In genomic region chr13:113725329-113726105, GRCh38 we compare ENCODE assay signal across 11 cellular contexts. TPM values are rescaled to one million over a fixed set of nuclear protein-coding genes. Genes with fewer than 3 reads are reported as not detected.
A peak's percentile ranks its signal among the peaks of the same experiment; 100 is the strongest.
DNase-seq lines count a peak whose midpoint lies in the region; ATAC-seq and TF ChIP-seq lines count a peak whose summit lies in the region.
"Not testable (repeated sequence)": the region's sequence is repeated elsewhere in the genome, so short reads cannot be mapped to it uniquely, and the experiment has no call there.
"Had no signal": no experiment of that assay in that cellular context is flagged by ENCODE, and none has a peak within 500 bp of the region (broad histone marks: within the 10 kb centered on the region; RNA-seq: fewer than 3 reads in every experiment).

No MANE protein-coding gene starts in this region.

- H3K4me1 Mint-ChIP-seq in CD8-positive, alpha-beta memory T cell: peaks cover 0 to 13% (median 5%) of the 10 kb centered on the region in 3 donors
- peaks cover 4 to 16% (median 6%) of the 10 kb centered on the region in 3 donors for H3K4me1 Mint-ChIP-seq in naive B cell
- H3K4me1 Mint-ChIP-seq in stimulated activated memory B cell treated with anti-CD40 and anti-IgM and Interleukin-4, amounts not matched to agents 10 μg/mL and 1 μg/mL and 100 μg/mL, for 72 hours: peaks cover 14% of the 10 kb centered on the region

- not testable (repeated sequence) for H3K27ac ChIP-seq in CD8-positive, alpha-beta memory T cell (ENCODE audit: low read depth, low read length)

- not testable (repeated sequence) for H3K36me3 ChIP-seq in CD8-positive, alpha-beta memory T cell (ENCODE audit: insufficient read depth, low read length)

- H3K9me3 ChIP-seq in CD8-positive, alpha-beta memory T cell (ENCODE audit: low read length): not testable (repeated sequence)

- H3K4me3 ChIP-seq in CD8-positive, alpha-beta memory T cell (ENCODE audit: low read length): not testable (repeated sequence)
- H3K4me3 ChIP-seq in epithelial cell of proximal tubule (ENCODE audit: low read depth, low read length): peak overlapping the region; percentile 56

- H3K4me3 Mint-ChIP-seq in CD8-positive, alpha-beta memory T cell: peak overlapping the region in 6 of 7 donors; percentile 75 to 84 (median 82)
- peak overlapping the region in 6 of 8 donors; percentile 16 to 85 (median 76) for H3K4me3 Mint-ChIP-seq in naive B cell
- peak overlapping the region; percentile 77 for H3K4me3 Mint-ChIP-seq in stimulated activated memory B cell treated with anti-CD40 and anti-IgM and Interleukin-4, amounts not matched to agents 10 μg/mL and 1 μg/mL and 100 μg/mL, for 72 hours

- H3K36me3 Mint-ChIP-seq in CD8-positive, alpha-beta memory T cell; naive B cell; stimulated activated memory B cell treated with anti-CD40 and anti-IgM and Interleukin-4, amounts not matched to agents 10 μg/mL and 1 μg/mL and 100 μg/mL, for 72 hours: not testable (repeated sequence)

- POLR2A ChIA-PET in CD8-positive, alpha-beta memory T cell (lab: Charles Lee): not testable (repeated sequence)

- DNase-seq in CD8-positive, alpha-beta memory T cell: peak; percentile 42 to 83 (median 58)
- DNase-seq in T1000 (lab: John Stamatoyannopoulos, UW): peak; percentile 67
- peak; percentile 39 for DNase-seq in activated T-cell treated with anti-CD3 and anti-CD28 coated beads for 24 hours (ENCODE audit: low read depth)
- peak; percentile 47 for DNase-seq in activated naive CD8-positive, alpha-beta T cell treated with anti-CD3 and anti-CD28 coated beads, Interleukin-2, amount 50 U/mL, for 16 hours (ENCODE audit: low read depth, low spot score)
- not testable (repeated sequence) for DNase-seq in epithelial cell of proximal tubule (ENCODE audit: low read depth); naive B cell
- peak; percentile 45 for DNase-seq in stimulated activated CD4-positive, alpha-beta T cell treated with anti-CD3 and anti-CD28 coated beads, Interleukin-15, amount 100 ng/mL, for 24 hours

- H3K27ac Mint-ChIP-seq in CD8-positive, alpha-beta memory T cell: peak overlapping the region in 5 of 8 donors; percentile 74 to 89 (median 80)
- H3K27ac Mint-ChIP-seq in naive B cell: peak overlapping the region in 4 of 6 donors; percentile 82 to 99 (median 96)
- H3K27ac Mint-ChIP-seq in stimulated activated memory B cell treated with anti-CD40 and anti-IgM and Interleukin-4, amounts not matched to agents 10 μg/mL and 1 μg/mL and 100 μg/mL, for 72 hours: peak overlapping the region; percentile 77

- H3K27me3 Mint-ChIP-seq in CD8-positive, alpha-beta memory T cell; stimulated activated memory B cell treated with anti-CD40 and anti-IgM and Interleukin-4, amounts not matched to agents 10 μg/mL and 1 μg/mL and 100 μg/mL, for 72 hours: not testable (repeated sequence)
- peaks cover 0 to 28% (median 0%) of the 10 kb centered on the region in 3 donors for H3K27me3 Mint-ChIP-seq in naive B cell

- H3K27me3 ChIP-seq in CD8-positive, alpha-beta memory T cell (ENCODE audit: insufficient read depth, low read length, poor library complexity, severe bottlenecking): not testable (repeated sequence)

- H3K9me3 Mint-ChIP-seq in CD8-positive, alpha-beta memory T cell; naive B cell; stimulated activated memory B cell treated with anti-CD40 and anti-IgM and Interleukin-4, amounts not matched to agents 10 μg/mL and 1 μg/mL and 100 μg/mL, for 72 hours: not testable (repeated sequence)

- not testable (repeated sequence) for ATAC-seq in naive B cell (ENCODE audit: low read depth in 2 of 2); stimulated activated memory B cell treated with anti-CD40 and anti-IgM and Interleukin-4, amounts not matched to agents 10 μg/mL and 1 μg/mL and 100 μg/mL, for 72 hours

- TF ChIP-seq CTCF in epithelial cell of proximal tubule (conservative IDR thresholded peaks at IDR 0.05; ENCODE audit: low read depth, low read length): not testable (repeated sequence)

- H3K4me1 ChIP-seq in CD8-positive, alpha-beta memory T cell (ENCODE audit: insufficient read depth, low read length): peaks cover 16% of the 10 kb centered on the region

- CTCF ChIA-PET in CD8-positive, alpha-beta memory T cell (lab: Charles Lee): not testable (repeated sequence)

RNA-seq across cellular contexts. Expression of gene TMEM255B, which starts 33.5 kb away (rescaled TPM):
- under 1 TPM; 0.57 to 0.69 TPM for total RNA-seq in CD8-positive, alpha-beta memory T cell
- polyA plus RNA-seq in CD8-positive, alpha-beta memory T cell: not detected
- total RNA-seq in epithelial cell of proximal tubule: 6.9 and 7.4 TPM in 2 replicates
- 1 to 10 TPM in 1 of 6 donors, under 1 TPM in 5; 0.05 to 1.5 (median 0.65) TPM for polyA plus RNA-seq in naive B cell (ENCODE audit: low read depth in 6 of 6)

RNA-seq across cellular contexts. Expression of gene GRK1, which starts 58.5 kb away (rescaled TPM):
- total RNA-seq in CD8-positive, alpha-beta memory T cell: not detected
- not detected for polyA plus RNA-seq in CD8-positive, alpha-beta memory T cell
- 0.06 TPM in 1 of 2 replicates, not detected in the other for total RNA-seq in epithelial cell of proximal tubule
- polyA plus RNA-seq in naive B cell (ENCODE audit: low read depth in 6 of 6): not detected
- total RNA-seq: mucosa of gallbladder, skeletal muscle tissue had no signal
- polyA plus RNA-seq: fibroblast of lung had no signal
